ENCODE assay signal across 8 cellular contexts in the genomic region with DNA sequence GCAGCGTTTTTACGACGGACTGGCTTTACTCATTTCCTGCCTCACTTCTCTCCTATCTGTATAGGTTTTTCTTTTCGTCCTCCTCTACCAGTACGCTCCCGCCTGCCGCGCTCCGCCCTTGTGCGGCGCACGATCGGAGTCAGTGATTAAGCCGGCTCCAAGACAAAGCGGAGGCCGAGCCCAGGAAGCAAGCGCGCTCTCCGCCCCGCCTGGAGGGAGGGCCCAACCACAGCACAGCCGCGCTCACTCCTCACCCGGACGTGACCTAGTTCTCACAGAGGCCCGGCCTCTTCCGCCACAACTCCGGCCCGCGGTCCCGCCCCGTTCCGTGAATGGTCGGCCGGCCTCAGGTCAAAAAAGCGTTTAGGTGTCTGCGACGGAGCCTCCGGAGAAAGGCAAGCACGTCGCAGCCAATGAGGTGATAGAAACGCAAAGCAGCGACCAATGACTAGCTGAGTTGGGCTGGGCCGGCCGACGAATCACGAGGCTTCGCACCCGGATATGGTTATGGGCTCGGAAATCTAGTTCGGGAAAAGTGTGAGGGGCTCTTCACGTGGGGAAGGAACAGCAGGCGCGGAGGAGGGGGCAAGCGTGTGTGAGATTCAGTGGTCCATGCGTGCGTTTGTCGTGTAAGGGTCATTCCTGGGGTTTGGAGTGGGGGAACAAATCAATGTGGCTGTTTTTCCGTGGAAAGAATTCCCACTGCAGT. TPM values are rescaled to one million over a fixed set of nuclear protein-coding genes. Genes with fewer than 3 reads are reported as not detected.
DNase-seq lines count a peak whose midpoint lies in the region; ATAC-seq and TF ChIP-seq lines count a peak whose summit lies in the region.

A gene with protein sequence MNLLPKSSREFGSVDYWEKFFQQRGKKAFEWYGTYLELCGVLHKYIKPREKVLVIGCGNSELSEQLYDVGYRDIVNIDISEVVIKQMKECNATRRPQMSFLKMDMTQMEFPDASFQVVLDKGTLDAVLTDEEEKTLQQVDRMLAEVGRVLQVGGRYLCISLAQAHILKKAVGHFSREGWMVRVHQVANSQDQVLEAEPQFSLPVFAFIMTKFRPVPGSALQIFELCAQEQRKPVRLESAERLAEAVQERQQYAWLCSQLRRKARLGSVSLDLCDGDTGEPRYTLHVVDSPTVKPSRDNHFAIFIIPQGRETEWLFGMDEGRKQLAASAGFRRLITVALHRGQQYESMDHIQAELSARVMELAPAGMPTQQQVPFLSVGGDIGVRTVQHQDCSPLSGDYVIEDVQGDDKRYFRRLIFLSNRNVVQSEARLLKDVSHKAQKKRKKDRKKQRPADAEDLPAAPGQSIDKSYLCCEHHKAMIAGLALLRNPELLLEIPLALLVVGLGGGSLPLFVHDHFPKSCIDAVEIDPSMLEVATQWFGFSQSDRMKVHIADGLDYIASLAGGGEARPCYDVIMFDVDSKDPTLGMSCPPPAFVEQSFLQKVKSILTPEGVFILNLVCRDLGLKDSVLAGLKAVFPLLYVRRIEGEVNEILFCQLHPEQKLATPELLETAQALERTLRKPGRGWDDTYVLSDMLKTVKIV (plus strand): TSS at position 494 of the 709 bp plus-strand sequence. CDS start 308 bp downstream, outside the sequence.

- no peak for TF ChIP-seq CTCF in AG09309 (IDR thresholded peaks at IDR 0.05; ENCODE audit: control insufficient read depth, insufficient read depth, low read depth, low read length, missing control alignments)
- peak in 4 of 11 experiments; percentile 14 to 47 (median 36) for TF ChIP-seq CTCF in spleen (IDR thresholded peaks at IDR 0.05 in 8 of 11, conservative IDR thresholded peaks at IDR 0.05 in 3 of 11)

- peaks cover 41% of the 10 kb centered on the region for H3K4me1 Mint-ChIP-seq in central memory CD8-positive, alpha-beta T cell

- intact Hi-C loops in spleen (cut with DNase I; ENCODE audit: low total_unique reads): loop anchor here (5.0 to 10.0 kb wide), 2 partner anchors 39 to 297 kb away; a partner anchor contains a TSS

- peak within 1 kb of the TSS; percentile 81 to 93 (median 89) for H3K27ac ChIP-seq in spleen

- peak within 1 kb of the TSS; percentile 99 for H3K27ac Mint-ChIP-seq in central memory CD8-positive, alpha-beta T cell (ENCODE audit: low read depth)

- TF ChIP-seq POLR2A in spleen (IDR thresholded peaks at IDR 0.05): peak; percentile 78 to 97 (median 88)

- peak within 1 kb of the TSS; percentile 98 for H3K4me3 Mint-ChIP-seq in central memory CD8-positive, alpha-beta T cell

- WGBS in spleen, 5 donors: 0 to 1% (median 0%) methylated on average over 48 to 58 of the region's 58 CpGs

- no peaks in the 10 kb centered on the region for H3K9me3 ChIP-seq in spleen

- peak; percentile 95 for DNase-seq in AG09309 (ENCODE audit: low read depth)
- peak; percentile 99 for DNase-seq in NCI-H446 (lab: John Stamatoyannopoulos, UW)
- DNase-seq in activated CD4-positive, CD25-positive, alpha-beta regulatory T cell treated with anti-CD3 and anti-CD28 coated beads, Interleukin-2, amount 50 U/mL, for 16 hours (ENCODE audit: low read depth, low spot score): peak; percentile 96
- peak; percentile 96 to 98 for DNase-seq in central memory CD8-positive, alpha-beta T cell (ENCODE audit: low spot score in 2 of 2)
- peak; percentile 99 for DNase-seq in inferior parietal cortex (ENCODE audit: extremely low spot score)
- peak; percentile 100 for DNase-seq in spleen

- peak within 1 kb of the TSS; percentile 77 for H3K4me3 ChIP-seq in AG09309 (ENCODE audit: control insufficient read depth, low read depth, low read length)
- H3K4me3 ChIP-seq in spleen: peak within 1 kb of the TSS; percentile 57 to 95 (median 72)

- H3K27me3 ChIP-seq in spleen (replicated peaks in 1 of 7): no peaks in the 10 kb centered on the region

- ATAC-seq in GM19025 (IDR thresholded peaks at IDR 0.05; ENCODE audit: low read depth, unreplicated experiment) (peak; percentile 99), HG03342 (IDR thresholded peaks at IDR 0.05; ENCODE audit: unreplicated experiment) (peak; percentile 98)
- ATAC-seq in central memory CD8-positive, alpha-beta T cell (replicated peaks; ENCODE audit: extremely low read depth, poor library complexity, severe bottlenecking): peak; percentile 94

- peaks cover 20 to 56% (median 47%) of the 10 kb centered on the region in 6 donors for H3K4me1 ChIP-seq in spleen

- peaks cover 18% of the 10 kb centered on the region for H3K36me3 Mint-ChIP-seq in central memory CD8-positive, alpha-beta T cell (ENCODE audit: insufficient read depth)

- no peaks in the 10 kb centered on the region for H3K9me3 Mint-ChIP-seq in central memory CD8-positive, alpha-beta T cell

- H3K36me3 ChIP-seq in spleen: peaks cover 3 to 31% (median 17%) of the 10 kb centered on the region in 6 donors

- no peaks in the 10 kb centered on the region for H3K27me3 Mint-ChIP-seq in central memory CD8-positive, alpha-beta T cell

RNA-seq across cellular contexts. Expression of the gene that starts here (rescaled TPM):
- total RNA-seq in spleen: 10 to 100 TPM; 21.9 to 29.6 (median 26.3) TPM
- 10 to 100 TPM; 10.3 to 25.9 (median 15.2) TPM for polyA plus RNA-seq in spleen

Comparison
In these comparisons a context has a peak if more than half of its experiments do, and no peak if none do; other contexts are left out.
1. Peak in every context shown above with its lines: DNase-seq, ATAC-seq, H3K4me3 ChIP-seq and H3K27ac ChIP-seq.